In the genomic region with DNA sequence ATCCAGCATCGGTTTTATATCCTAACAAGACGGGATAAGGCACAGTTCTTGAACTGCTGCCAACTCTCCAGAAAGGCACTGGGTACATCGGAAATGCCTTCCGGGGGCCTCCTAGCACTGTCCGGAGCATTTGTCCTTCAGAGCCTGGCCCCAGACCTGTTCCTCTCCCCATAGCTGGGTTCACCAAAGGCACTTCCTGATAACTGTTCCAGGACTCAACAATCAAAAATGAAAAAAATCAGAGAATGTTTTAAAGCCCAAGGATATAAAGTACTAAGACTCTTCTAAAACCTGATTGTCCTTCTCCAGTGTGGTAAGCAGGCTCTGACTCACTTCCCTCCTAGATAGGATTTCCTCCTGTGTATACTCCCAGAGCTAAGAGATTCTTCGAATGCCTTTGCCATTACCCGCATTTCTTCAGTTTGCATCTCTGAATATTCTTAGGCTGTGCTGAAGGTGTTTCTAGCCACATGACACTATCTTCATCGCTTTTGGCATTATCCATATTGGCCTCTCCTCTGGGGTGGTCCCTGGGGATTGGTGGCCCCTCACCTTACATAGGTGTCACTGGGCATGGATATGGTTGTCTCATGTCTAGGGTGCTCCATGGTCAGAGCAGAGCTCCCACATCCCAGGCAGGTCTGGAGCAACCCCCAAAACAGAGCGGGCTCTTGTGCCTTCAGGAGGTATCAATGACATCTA, we compare ENCODE assay signal across 8 cellular contexts.
DNase-seq lines count a peak whose midpoint lies in the region; ATAC-seq, FAIRE-seq and TF ChIP-seq lines count a peak whose summit lies in the region.

No MANE protein-coding gene starts in this region.

- DNase-seq in H54 (ENCODE audit: insufficient read length, low spot score) (peak; percentile 78), SW 1271 (lab: John Stamatoyannopoulos, UW) (peak; percentile 90 to 97), glomerular endothelial cell (ENCODE audit: extremely low read depth, low read depth, low spot score) (peak; percentile 98), sciatic nerve (ENCODE audit: low spot score) (no peak)
- no peak for DNase-seq in activated T-cell treated with anti-CD3 and anti-CD28 coated beads, Interleukin-2, amount 50 U/mL, for 72 hours
- DNase-seq in activated CD4-positive, alpha-beta T cell treated with anti-CD3 and anti-CD28 coated beads, Interleukin-2, amount 50 U/mL, for 4 hours, result no peak

- ATAC-seq in sciatic nerve (peak; percentile 49), HG03108 (IDR thresholded peaks at IDR 0.05; ENCODE audit: unreplicated experiment) (no peak), GM18873 (IDR thresholded peaks at IDR 0.05; ENCODE audit: low FRiP score, unreplicated experiment) (no peak)
- no peak for ATAC-seq in activated T-cell treated with anti-CD3 and anti-CD28 coated beads, Interleukin-2, amount 50 U/mL, for 72 hours (replicated peaks in 1 of 2)

- H3K4me3 Mint-ChIP-seq in activated T-cell treated with anti-CD3 and anti-CD28 coated beads, Interleukin-2, amount 50 U/mL, for 72 hours, result no peak overlapping the region

- H3K36me3 Mint-ChIP-seq in activated T-cell treated with anti-CD3 and anti-CD28 coated beads, Interleukin-2, amount 50 U/mL, for 72 hours (ENCODE audit: insufficient read depth in 2 of 2), result no peaks in the 10 kb centered on the region

- intact Hi-C loops in sciatic nerve (cut with DNase I), result no loop called here

- no peaks in the 10 kb centered on the region for H3K27me3 Mint-ChIP-seq in activated T-cell treated with anti-CD3 and anti-CD28 coated beads, Interleukin-2, amount 50 U/mL, for 72 hours (ENCODE audit: low read depth)

- no peak for TF ChIP-seq POLR2A in H54 (IDR thresholded peaks at IDR 0.05; ENCODE audit: low read depth, low read length)

- H3K4me1 Mint-ChIP-seq in activated T-cell treated with anti-CD3 and anti-CD28 coated beads, Interleukin-2, amount 50 U/mL, for 72 hours (ENCODE audit: low read depth), result no peaks in the 10 kb centered on the region

- no peak for FAIRE-seq in H54 (lab: Jason Lieb, UNC)

- no peak overlapping the region for H3K27ac Mint-ChIP-seq in activated T-cell treated with anti-CD3 and anti-CD28 coated beads, Interleukin-2, amount 50 U/mL, for 72 hours

- H3K9me3 Mint-ChIP-seq in activated T-cell treated with anti-CD3 and anti-CD28 coated beads, Interleukin-2, amount 50 U/mL, for 72 hours, result peaks cover 0 to 3% of the 10 kb centered on the region in 2 donors

Comparison
In these comparisons a context has a peak if more than half of its experiments do, and no peak if none do; other contexts are left out.
1. DNase-seq: peak in H54 (single experiment), SW 1271 (2 of 2) and glomerular endothelial cell (single experiment); none in sciatic nerve (single experiment), activated T-cell treated with anti-CD3 and anti-CD28 coated beads, Interleukin-2, amount 50 U/mL, for 72 hours (0 of 2) and activated CD4-positive, alpha-beta T cell treated with anti-CD3 and anti-CD28 coated beads, Interleukin-2, amount 50 U/mL, for 4 hours (0 of 2).